Comparison of ENCODE assay signal across 8 cellular contexts in the genomic region with DNA sequence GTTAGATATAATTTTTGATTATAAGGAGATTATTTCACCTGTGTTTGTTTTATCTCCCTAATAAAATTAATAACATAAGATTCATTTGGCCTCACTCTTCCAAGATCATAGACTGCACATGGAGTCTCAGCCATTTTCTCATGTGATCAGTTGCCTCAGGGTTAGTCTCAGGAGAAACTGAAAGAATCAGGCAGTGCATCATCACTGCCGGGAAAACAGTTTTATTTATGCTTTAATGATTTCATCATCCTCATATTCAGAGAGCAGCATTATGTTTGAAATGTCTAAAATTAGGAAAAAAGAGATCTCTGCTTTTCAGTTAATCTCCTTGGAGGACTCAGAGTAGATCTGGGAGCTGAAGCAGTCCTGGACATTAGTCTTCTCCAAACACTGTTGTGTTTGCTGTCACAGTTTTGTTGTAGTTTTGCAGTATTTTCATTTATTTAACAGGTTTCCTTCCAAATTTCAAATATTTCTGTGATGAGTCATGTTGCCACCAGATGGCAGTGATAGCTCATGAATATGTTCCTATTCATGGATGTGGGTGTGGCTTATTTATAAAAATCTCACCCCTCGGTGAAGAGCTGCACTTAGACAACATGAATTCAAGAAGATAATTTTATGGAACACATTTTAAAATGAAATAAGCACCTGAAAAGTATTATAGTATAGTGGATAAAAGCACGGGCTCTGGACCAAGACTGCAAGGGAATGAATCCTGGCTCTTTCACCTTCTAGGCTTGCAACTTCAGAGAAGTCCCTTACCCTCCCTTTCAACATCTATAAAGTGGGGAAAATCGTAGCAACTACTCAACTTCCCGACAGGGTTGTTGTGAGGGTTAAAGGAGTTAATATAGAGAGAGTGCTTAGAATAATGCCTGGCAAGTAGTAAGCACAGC. TPM values are rescaled to one million over a fixed set of nuclear protein-coding genes. Genes with fewer than 3 reads are reported as not detected.
DNase-seq lines count a peak whose midpoint lies in the region; ATAC-seq, FAIRE-seq and TF ChIP-seq lines count a peak whose summit lies in the region.

No MANE protein-coding gene starts in this region.

- no peak for FAIRE-seq in urothelium cell line (lab: Jason Lieb, UNC)

- peak; percentile 88 for ATAC-seq in lung (ENCODE audit: insufficient read depth, low FRiP score)
- ATAC-seq in activated naive CD8-positive, alpha-beta T cell treated with anti-CD3 and anti-CD28 coated beads, Interleukin-2, amount 50 U/mL, for 24 hours, result no peak

- H3K4me1 ChIP-seq in lung (ENCODE audit: control insufficient read depth in 2 of 2, insufficient read depth in 2 of 2, low read length in 2 of 2), result peaks cover 0 to 2% of the 10 kb centered on the region in 2 donors

- no peaks in the 10 kb centered on the region for H3K9me3 Mint-ChIP-seq in activated naive CD4-positive, alpha-beta T cell treated with anti-CD3 and anti-CD28 coated beads, Interleukin-2, amount 10 ng/mL, durations not matched to agents 7 days and 5 days
- H3K9me3 Mint-ChIP-seq in activated naive CD8-positive, alpha-beta T cell treated with anti-CD3 and anti-CD28 coated beads, Interleukin-2, amount 50 U/mL, for 24 hours, result no peaks in the 10 kb centered on the region

- peak; percentile 81 for TF ChIP-seq CTCF in LNCAP (IDR thresholded peaks at IDR 0.05)
- peak; percentile 59 to 92 (median 76) for TF ChIP-seq CTCF in dorsolateral prefrontal cortex (IDR thresholded peaks at IDR 0.05 in 54 of 56, conservative IDR thresholded peaks at IDR 0.05 in 2 of 56; ENCODE audit: low read depth in 1 of 56, partially characterized antibody in 56 of 56)
- TF ChIP-seq CTCF in lung (IDR thresholded peaks at IDR 0.05; ENCODE audit: control extremely low read depth, extremely low read depth), result peak; percentile 36

- no peak overlapping the region for H3K4me3 Mint-ChIP-seq in activated naive CD4-positive, alpha-beta T cell treated with anti-CD3 and anti-CD28 coated beads, Interleukin-2, amount 10 ng/mL, durations not matched to agents 7 days and 5 days
- no peak overlapping the region for H3K4me3 Mint-ChIP-seq in activated naive CD8-positive, alpha-beta T cell treated with anti-CD3 and anti-CD28 coated beads, Interleukin-2, amount 50 U/mL, for 24 hours

- peaks cover 22 to 41% of the 10 kb centered on the region in 2 donors for H3K36me3 ChIP-seq in lung (ENCODE audit: control insufficient read depth in 2 of 2, insufficient read depth in 2 of 2, low read length in 2 of 2)

- intact Hi-C loops in dorsolateral prefrontal cortex (cut with DNase I), result loop anchor here (5.0 to 10.0 kb wide), 4 partner anchors 114 to 621 kb away; no protein-coding TSS in a partner anchor

- CTCF ChIA-PET in activated naive CD4-positive, alpha-beta T cell treated with anti-CD3 and anti-CD28 coated beads, Interleukin-2, amount 10 ng/mL, durations not matched to agents 7 days and 5 days (lab: Charles Lee), result interaction anchor here (0.7 to 2.5 kb wide), 15 partner anchors 8 to 619 kb away, joined by 3 to 20 read pairs (median 4); no protein-coding TSS in a partner anchor

- WGBS in lung, 2 donors, result 47 to 50% methylated on average over 5 of the region's 5 CpGs

- DNase-seq in activated naive CD4-positive, alpha-beta T cell treated with anti-CD3 and anti-CD28 coated beads, Interleukin-2, amount 10 ng/mL, durations not matched to agents 7 days and 5 days, result peak; percentile 46
- DNase-seq in activated naive CD4-positive, alpha-beta T cell (lab: John Stamatoyannopoulos, UW), result no peak
- DNase-seq in RPMI7951 (ENCODE audit: low read depth), result peak; percentile 75
- DNase-seq in dorsolateral prefrontal cortex, result peak in 2 of 10 donors; percentile 16 to 18
- DNase-seq in lung (ENCODE audit: low spot score), result no peak
- DNase-seq in urothelium cell line (ENCODE audit: low spot score), result peak; percentile 70
- DNase-seq in activated naive CD8-positive, alpha-beta T cell treated with anti-CD3 and anti-CD28 coated beads, Interleukin-2, amount 50 U/mL, for 24 hours, result no peak

- no peak overlapping the region for H3K27ac Mint-ChIP-seq in activated naive CD4-positive, alpha-beta T cell treated with anti-CD3 and anti-CD28 coated beads, Interleukin-2, amount 10 ng/mL, durations not matched to agents 7 days and 5 days
- no peak overlapping the region for H3K27ac Mint-ChIP-seq in activated naive CD8-positive, alpha-beta T cell treated with anti-CD3 and anti-CD28 coated beads, Interleukin-2, amount 50 U/mL, for 24 hours

- H3K27me3 ChIP-seq in dorsolateral prefrontal cortex, result no peaks in the 10 kb centered on the region
- no peaks in the 10 kb centered on the region for H3K27me3 ChIP-seq in lung (ENCODE audit: control insufficient read depth, insufficient read depth)

- peak overlapping the region in 9 of 59 donors; percentile 4 to 56 (median 32) for H3K27ac ChIP-seq in dorsolateral prefrontal cortex
- H3K27ac ChIP-seq in lung (ENCODE audit: low read depth in 1 of 2, low read length in 1 of 2), result no peak overlapping the region

- H3K9me3 ChIP-seq in lung (ENCODE audit: control insufficient read depth in 2 of 2, insufficient read depth in 1 of 2, low read length in 1 of 2), result no peaks in the 10 kb centered on the region

- no peaks in the 10 kb centered on the region for H3K27me3 Mint-ChIP-seq in activated naive CD4-positive, alpha-beta T cell treated with anti-CD3 and anti-CD28 coated beads, Interleukin-2, amount 10 ng/mL, durations not matched to agents 7 days and 5 days
- H3K27me3 Mint-ChIP-seq in activated naive CD8-positive, alpha-beta T cell treated with anti-CD3 and anti-CD28 coated beads, Interleukin-2, amount 50 U/mL, for 24 hours, result no peaks in the 10 kb centered on the region

- H3K36me3 Mint-ChIP-seq in activated naive CD4-positive, alpha-beta T cell treated with anti-CD3 and anti-CD28 coated beads, Interleukin-2, amount 10 ng/mL, durations not matched to agents 7 days and 5 days, result peaks cover 46% of the 10 kb centered on the region
- H3K36me3 Mint-ChIP-seq in activated naive CD8-positive, alpha-beta T cell treated with anti-CD3 and anti-CD28 coated beads, Interleukin-2, amount 50 U/mL, for 24 hours (ENCODE audit: low read depth), result peaks cover 69% of the 10 kb centered on the region

- H3K4me3 ChIP-seq in dorsolateral prefrontal cortex (no peak overlapping the region), lung (no peak overlapping the region)

- peaks cover 3% of the 10 kb centered on the region for H3K4me1 Mint-ChIP-seq in activated naive CD4-positive, alpha-beta T cell treated with anti-CD3 and anti-CD28 coated beads, Interleukin-2, amount 10 ng/mL, durations not matched to agents 7 days and 5 days
- H3K4me1 Mint-ChIP-seq in activated naive CD8-positive, alpha-beta T cell treated with anti-CD3 and anti-CD28 coated beads, Interleukin-2, amount 50 U/mL, for 24 hours, result peaks cover 4% of the 10 kb centered on the region

RNA-seq across cellular contexts. Expression of gene CHD1L, which starts 31.2 kb away (rescaled TPM):
- 23.2 and 25.7 TPM in 2 replicates for total RNA-seq in RPMI7951 (2014; rRNA removed; shearing (Covaris generic))
- total RNA-seq in dorsolateral prefrontal cortex (10 to 100 TPM; 27.3 to 72.3 (median 39.1) TPM), lung (10 to 100 TPM; 28.1 to 38.9 TPM)
- polyA plus RNA-seq in lung, result 10 to 100 TPM; 15.3 to 16.7 TPM

RNA-seq across cellular contexts. Expression of gene FMO5, which starts 48.5 kb away (rescaled TPM):
- 2.1 and 3.4 TPM in 2 replicates for total RNA-seq in RPMI7951 (2014; rRNA removed; shearing (Covaris generic))
- total RNA-seq in dorsolateral prefrontal cortex (10 to 100 TPM in 4 of 120 experiments, 1 to 10 TPM in 114, under 1 TPM in 2; 0.93 to 17.2 (median 3.4) TPM), lung (10 to 100 TPM; 10.4 to 78.6 TPM)
- 10 to 100 TPM; 20.0 to 36.4 TPM for polyA plus RNA-seq in lung

Comparison
In these comparisons a context has a peak if more than half of its experiments do, and no peak if none do; other contexts are left out.
1. DNase-seq: peak in activated naive CD4-positive, alpha-beta T cell treated with anti-CD3 and anti-CD28 coated beads, Interleukin-2, amount 10 ng/mL, durations not matched to agents 7 days and 5 days (single experiment), RPMI7951 (single experiment) and urothelium cell line (single experiment); none in activated naive CD4-positive, alpha-beta T cell (0 of 4), lung (single experiment) and activated naive CD8-positive, alpha-beta T cell treated with anti-CD3 and anti-CD28 coated beads, Interleukin-2, amount 50 U/mL, for 24 hours (single experiment).
2. Peak in every context shown above with its lines, with median percentiles within 50 percentile points of each other: CTCF ChIP-seq.